16 cellular contexts compared by ENCODE assay signal in the genomic region with DNA sequence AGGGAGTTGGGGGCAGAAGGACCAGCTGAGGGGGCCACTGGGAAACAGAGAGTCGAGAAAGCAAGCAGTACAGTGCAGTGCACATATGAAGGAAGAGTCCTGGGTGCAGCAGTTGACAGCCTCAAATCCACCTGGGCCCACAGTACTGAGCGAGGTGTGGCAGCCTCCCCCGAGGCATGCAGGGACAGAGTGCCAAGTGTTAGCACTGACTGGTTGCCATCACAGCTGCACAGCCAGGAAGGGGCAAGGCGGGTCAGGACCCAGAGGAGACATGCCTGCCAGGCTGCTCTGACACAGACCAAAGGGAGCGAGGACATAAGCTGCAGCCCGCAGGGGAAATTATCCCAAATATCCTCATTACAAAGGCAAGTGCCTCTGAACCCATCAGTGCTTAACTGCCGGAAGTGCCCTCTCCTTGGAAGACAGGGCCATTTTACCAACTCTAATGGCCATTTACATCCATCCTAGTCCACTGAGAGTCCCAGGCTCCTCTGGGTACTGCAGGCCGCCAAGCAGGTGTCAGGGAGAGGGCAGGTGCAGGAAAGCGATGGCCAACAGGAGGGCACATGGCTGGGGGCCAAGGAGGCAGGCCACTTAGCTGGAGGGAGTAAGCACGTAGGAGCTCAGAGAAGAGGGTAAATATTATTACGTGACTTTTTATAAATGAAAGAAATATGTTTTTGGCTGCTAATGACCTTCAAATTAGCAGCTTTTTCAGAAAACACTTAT.
DNase-seq lines count a peak whose midpoint lies in the region; ATAC-seq, FAIRE-seq and TF ChIP-seq lines count a peak whose summit lies in the region.
"Had no signal": no experiment of that assay in that cellular context is flagged by ENCODE, and none has a peak within 500 bp of the region (broad histone marks: within the 10 kb centered on the region; RNA-seq: fewer than 3 reads in every experiment).

No MANE protein-coding gene starts in this region.

- no peak for FAIRE-seq in GM12891 (lab: Jason Lieb, UNC)
- FAIRE-seq: HTR-8/SVneo had no signal

- H3K36me3 ChIP-seq in endodermal cell (ENCODE audit: control insufficient read depth, insufficient read depth, low read length) (no peaks in the 10 kb centered on the region), osteoblast (ENCODE audit: insufficient read depth, low read length) (no peaks in the 10 kb centered on the region)
- H3K36me3 ChIP-seq: heart left ventricle had no signal

- no peaks in the 10 kb centered on the region for H3K27me3 ChIP-seq in endodermal cell (ENCODE audit: control insufficient read depth, insufficient read depth, low read length, poor library complexity, severe bottlenecking)
- no peaks in the 10 kb centered on the region for H3K27me3 ChIP-seq in osteoblast (ENCODE audit: insufficient read depth, low read length)

- H3K4me1 Mint-ChIP-seq in endodermal cell: no peaks in the 10 kb centered on the region
- no peaks in the 10 kb centered on the region for H3K4me1 Mint-ChIP-seq in activated CD4-positive, alpha-beta T cell treated with anti-CD3 and anti-CD28 coated beads for 36 hours

- DNase-seq in DMS153 (lab: John Stamatoyannopoulos, UW) (peak; percentile 90), NCI-H1417 treated with DMSO at 0.1 percent for 48 hours (lab: John Stamatoyannopoulos, UW) (peak; percentile 97), NCI-H2227 treated with DMSO at 0.1 percent for 48 hours (lab: John Stamatoyannopoulos, UW) (peak; percentile 28), endodermal cell (no peak), GM12891 (ENCODE audit: insufficient read length, low spot score) (no peak), osteoblast (ENCODE audit: insufficient read length, low spot score, missing footprints) (no peak)
- DNase-seq in activated CD4-positive, alpha-beta T cell treated with anti-CD3 and anti-CD28 coated beads for 36 hours: no peak
- DNase-seq: activated CD4-positive, alpha-beta T cell treated with anti-CD3 and anti-CD28 coated beads, Interleukin-2, amount 50 U/mL, for 48 hours; activated T-cell treated with anti-CD3 and anti-CD28 coated beads, Interleukin-2, amount 50 U/mL, for 24 hours; heart left ventricle; mesenchymal stem cell; NCI-H526 treated with DMSO at 0.1 percent for 48 hours; stimulated activated CD4-positive, alpha-beta T cell treated with anti-CD3 and anti-CD28 coated beads, Interleukin-15, amount 100 ng/mL, for 24 hours had no signal

- H3K4me2 ChIP-seq in osteoblast (ENCODE audit: insufficient read depth, low read length): no peak overlapping the region

- no peaks in the 10 kb centered on the region for H3K9me3 Mint-ChIP-seq in endodermal cell
- H3K9me3 Mint-ChIP-seq in activated CD4-positive, alpha-beta T cell treated with anti-CD3 and anti-CD28 coated beads for 36 hours (ENCODE audit: low read depth): no peaks in the 10 kb centered on the region
- H3K9me3 Mint-ChIP-seq: activated T-cell treated with anti-CD3 and anti-CD28 coated beads, Interleukin-2, amount 50 U/mL, for 24 hours had no signal

- H3K4me3 ChIP-seq in endodermal cell (ENCODE audit: low read length): no peak overlapping the region
- H3K4me3 ChIP-seq in osteoblast (ENCODE audit: insufficient read depth, low read length): no peak overlapping the region
- H3K4me3 ChIP-seq: heart left ventricle had no signal

- ATAC-seq in GM21360 (IDR thresholded peaks at IDR 0.05; ENCODE audit: unreplicated experiment): no peak
- no peak for ATAC-seq in activated CD4-positive, alpha-beta T cell treated with anti-CD3 and anti-CD28 coated beads for 36 hours
- ATAC-seq: heart left ventricle; natural killer cell treated with Interleukin-12 subunit alpha and Interleukin-12 subunit beta and Interleukin-15 and Interleukin-18, amount 100 ng/mL, for 72 hours had no signal

- no peak for TF ChIP-seq POLR2A in GM12891 (IDR thresholded peaks at IDR 0.05; ENCODE audit: low read depth, low read length)

- intact Hi-C loops in activated CD4-positive, alpha-beta T cell treated with anti-CD3 and anti-CD28 coated beads for 36 hours (cut with DNase I, micrococcal nuclease): no loop called here

- H3K27ac ChIP-seq in endodermal cell (ENCODE audit: low read depth, low read length) (peak overlapping the region; percentile 70), osteoblast (ENCODE audit: low read depth, low read length) (no peak overlapping the region)
- H3K27ac ChIP-seq: heart left ventricle had no signal

- H4K20me1 ChIP-seq in osteoblast (ENCODE audit: insufficient read depth, low read length): no peaks in the 10 kb centered on the region

- no peaks in the 10 kb centered on the region for H3K79me2 ChIP-seq in osteoblast (ENCODE audit: insufficient read depth, low read length)

- H3K9ac ChIP-seq in endodermal cell (ENCODE audit: extremely low read depth, low read length, poor library complexity, severe bottlenecking): no peak overlapping the region

- POLR2A ChIA-PET in activated CD4-positive, alpha-beta T cell treated with anti-CD3 and anti-CD28 coated beads for 36 hours (lab: Charles Lee): no interaction called here

- H3K9me3 ChIP-seq in endodermal cell (ENCODE audit: control insufficient read depth, low read length) (no peaks in the 10 kb centered on the region), osteoblast (ENCODE audit: low read depth, low read length) (no peaks in the 10 kb centered on the region)

- TF ChIP-seq CTCF in endodermal cell (conservative IDR thresholded peaks at IDR 0.05) (no peak), osteoblast (IDR thresholded peaks at IDR 0.05; ENCODE audit: extremely low read depth, low read depth, low read length) (no peak)

- CTCF ChIA-PET in activated CD4-positive, alpha-beta T cell treated with anti-CD3 and anti-CD28 coated beads for 36 hours (lab: Charles Lee): no interaction called here

- H3K27me3 Mint-ChIP-seq in endodermal cell (ENCODE audit: insufficient read depth): peaks cover under 1% of the 10 kb centered on the region
- H3K27me3 Mint-ChIP-seq in activated CD4-positive, alpha-beta T cell treated with anti-CD3 and anti-CD28 coated beads for 36 hours: no peaks in the 10 kb centered on the region
- H3K27me3 Mint-ChIP-seq: activated T-cell treated with anti-CD3 and anti-CD28 coated beads, Interleukin-2, amount 50 U/mL, for 24 hours; natural killer cell treated with Interleukin-12 subunit alpha and Interleukin-12 subunit beta and Interleukin-15 and Interleukin-18, amount 100 ng/mL, for 72 hours had no signal

- no peaks in the 10 kb centered on the region for H3K36me3 Mint-ChIP-seq in endodermal cell (ENCODE audit: low read depth)
- no peaks in the 10 kb centered on the region for H3K36me3 Mint-ChIP-seq in activated CD4-positive, alpha-beta T cell treated with anti-CD3 and anti-CD28 coated beads for 36 hours (ENCODE audit: low read depth)
- H3K36me3 Mint-ChIP-seq: natural killer cell treated with Interleukin-12 subunit alpha and Interleukin-12 subunit beta and Interleukin-15 and Interleukin-18, amount 100 ng/mL, for 72 hours had no signal

- no peak overlapping the region for H3K27ac Mint-ChIP-seq in endodermal cell
- H3K27ac Mint-ChIP-seq in activated CD4-positive, alpha-beta T cell treated with anti-CD3 and anti-CD28 coated beads for 36 hours: no peak overlapping the region
- H3K27ac Mint-ChIP-seq: activated T-cell treated with anti-CD3 and anti-CD28 coated beads, Interleukin-2, amount 50 U/mL, for 24 hours; natural killer cell treated with Interleukin-12 subunit alpha and Interleukin-12 subunit beta and Interleukin-15 and Interleukin-18, amount 100 ng/mL, for 72 hours had no signal

- no peak overlapping the region for H3K4me3 Mint-ChIP-seq in endodermal cell
- no peak overlapping the region for H3K4me3 Mint-ChIP-seq in activated CD4-positive, alpha-beta T cell treated with anti-CD3 and anti-CD28 coated beads for 36 hours
- H3K4me3 Mint-ChIP-seq: activated T-cell treated with anti-CD3 and anti-CD28 coated beads, Interleukin-2, amount 50 U/mL, for 24 hours; natural killer cell treated with Interleukin-12 subunit alpha and Interleukin-12 subunit beta and Interleukin-15 and Interleukin-18, amount 100 ng/mL, for 72 hours had no signal

- H3K4me1 ChIP-seq in endodermal cell (ENCODE audit: control insufficient read depth, insufficient read depth, low read length): no peaks in the 10 kb centered on the region
- no peaks in the 10 kb centered on the region for H3K4me1 ChIP-seq in osteoblast (ENCODE audit: insufficient read depth, low read length)
- H3K4me1 ChIP-seq: heart left ventricle had no signal

- no peak overlapping the region for H2AFZ ChIP-seq in osteoblast (ENCODE audit: low read length)

- WGBS in endodermal cell (ENCODE audit: insufficient coverage in 1 of 2, insufficient read length in 1 of 2), 2 experiments: 76 to 78% methylated on average over 7 to 11 of the region's 11 CpGs

TF ChIP-seq in GM12891, 5 proteins besides CTCF, POLR2A, EP300 and RAD21:
- TF ChIP-seq PAX5 (IDR thresholded peaks at IDR 0.05; ENCODE audit: insufficient read depth, low read length, severe bottlenecking) (no peak), TAF1 (IDR thresholded peaks at IDR 0.05; ENCODE audit: low read depth, low read length) (no peak), POLR2AphosphoS5 (IDR thresholded peaks at IDR 0.05; ENCODE audit: low read depth, low read length) (no peak), POU2F2 (IDR thresholded peaks at IDR 0.05; ENCODE audit: low read depth, low read length) (no peak), SPI1 (IDR thresholded peaks at IDR 0.05; ENCODE audit: low read depth, low read length) (no peak)

Comparison
In these comparisons a context has a peak if more than half of its experiments do, and no peak if none do; other contexts are left out.
1. DNase-seq: peak in DMS153 (single experiment), NCI-H1417 treated with DMSO at 0.1 percent for 48 hours (single experiment) and NCI-H2227 treated with DMSO at 0.1 percent for 48 hours (single experiment); none in endodermal cell (single experiment), GM12891 (single experiment), activated CD4-positive, alpha-beta T cell treated with anti-CD3 and anti-CD28 coated beads for 36 hours (single experiment) and osteoblast (single experiment).